Comparison of ENCODE assay signal across 20 cellular contexts in genomic region chr2:234588054-234588430, GRCh38.
DNase-seq lines count a peak whose midpoint lies in the region; ATAC-seq and TF ChIP-seq lines count a peak whose summit lies in the region.
"Had no signal": no experiment of that assay in that cellular context is flagged by ENCODE, and none has a peak within 500 bp of the region (broad histone marks: within the 10 kb centered on the region; RNA-seq: fewer than 3 reads in every experiment).

No MANE protein-coding gene starts in this region.

- DNase-seq in DMS79 (lab: John Stamatoyannopoulos, UW): peak; percentile 62
- DNase-seq in NCI-H2196 (lab: John Stamatoyannopoulos, UW; ENCODE audit: unreplicated experiment): peak; percentile 70
- DNase-seq in endodermal cell: no peak
- no peak for DNase-seq in neural crest cell (ENCODE audit: low read depth, low spot score)
- no peak for DNase-seq in DMS53 (lab: John Stamatoyannopoulos, UW)
- DNase-seq in erythroblast (lab: John Stamatoyannopoulos, UW): no peak
- no peak for DNase-seq in immature natural killer cell
- DNase-seq: CD8-positive, alpha-beta memory T cell; GF-D8; Karpas-422; NCI-H1105; NCI-H1694; NCI-H446 treated with DMSO at 0.1 percent for 48 hours; NCI-H774; SK-N-SH had no signal

- H3K9ac ChIP-seq in endodermal cell (ENCODE audit: extremely low read depth, low read length, poor library complexity, severe bottlenecking): no peak overlapping the region
- H3K9ac ChIP-seq: BLaER1 treated with 17β-estradiol and CSF1 and Interleukin-3, amounts not matched to agents 10 nM and 100 nM; SK-N-SH had no signal

- H3K4me3 ChIP-seq in endodermal cell (ENCODE audit: low read length): no peak overlapping the region
- H3K4me3 ChIP-seq: BLaER1 treated with 17β-estradiol and CSF1 and Interleukin-3, amounts not matched to agents 10 nM and 100 nM; HAP-1 had no signal

- H3K4me1 Mint-ChIP-seq in endodermal cell: no peaks in the 10 kb centered on the region
- peaks cover 37% of the 10 kb centered on the region for H3K4me1 Mint-ChIP-seq in neural crest cell
- H3K4me1 Mint-ChIP-seq in immature natural killer cell: no peaks in the 10 kb centered on the region
- H3K4me1 Mint-ChIP-seq: CD8-positive, alpha-beta memory T cell had no signal

- no peak for TF ChIP-seq CTCF in endodermal cell (conservative IDR thresholded peaks at IDR 0.05)
- TF ChIP-seq CTCF in neural crest cell (conservative IDR thresholded peaks at IDR 0.05): no peak

- peak overlapping the region; percentile 55 for H3K27ac ChIP-seq in endodermal cell (ENCODE audit: low read depth, low read length)
- H3K27ac ChIP-seq: BLaER1 treated with 17β-estradiol and CSF1 and Interleukin-3, amounts not matched to agents 10 nM and 100 nM had no signal

- no peaks in the 10 kb centered on the region for H3K9me3 Mint-ChIP-seq in endodermal cell
- H3K9me3 Mint-ChIP-seq in neural crest cell: peaks cover 2% of the 10 kb centered on the region
- H3K9me3 Mint-ChIP-seq in immature natural killer cell: no peaks in the 10 kb centered on the region
- H3K9me3 Mint-ChIP-seq: CD8-positive, alpha-beta memory T cell had no signal

- H3K4me3 Mint-ChIP-seq in endodermal cell (no peak overlapping the region), neural crest cell (no peak overlapping the region), immature natural killer cell (no peak overlapping the region)
- H3K4me3 Mint-ChIP-seq: CD8-positive, alpha-beta memory T cell had no signal

- TF ChIP-seq POLR2A in erythroblast (IDR thresholded peaks at IDR 0.05; ENCODE audit: low read length): no peak

- no peaks in the 10 kb centered on the region for H3K9me3 ChIP-seq in endodermal cell (ENCODE audit: control insufficient read depth, low read length)
- H3K9me3 ChIP-seq: BLaER1 treated with 17β-estradiol and CSF1 and Interleukin-3, amounts not matched to agents 10 nM and 100 nM; HAP-1; SK-N-SH had no signal

- H3K4me1 ChIP-seq in endodermal cell (ENCODE audit: control insufficient read depth, insufficient read depth, low read length): no peaks in the 10 kb centered on the region

- H3K36me3 ChIP-seq in endodermal cell (ENCODE audit: control insufficient read depth, insufficient read depth, low read length): no peaks in the 10 kb centered on the region
- H3K36me3 ChIP-seq: BLaER1 treated with 17β-estradiol and CSF1 and Interleukin-3, amounts not matched to agents 10 nM and 100 nM; HAP-1 had no signal

- 89 to 94% methylated on average over 4 of the region's 4 CpGs for WGBS in endodermal cell (ENCODE audit: insufficient coverage in 1 of 2, insufficient read length in 1 of 2), 2 experiments

- H3K27ac Mint-ChIP-seq in endodermal cell (no peak overlapping the region), neural crest cell (ENCODE audit: unreplicated experiment) (peak overlapping the region; percentile 23), immature natural killer cell (no peak overlapping the region)
- H3K27ac Mint-ChIP-seq: CD8-positive, alpha-beta memory T cell had no signal

- H3K27me3 Mint-ChIP-seq in endodermal cell (ENCODE audit: insufficient read depth) (no peaks in the 10 kb centered on the region), neural crest cell (ENCODE audit: low read depth) (no peaks in the 10 kb centered on the region), immature natural killer cell (ENCODE audit: low read depth in 3 of 3) (peaks cover 0 to 14% (median 7%) of the 10 kb centered on the region in 3 donors)

- H3K36me3 Mint-ChIP-seq in endodermal cell (ENCODE audit: low read depth): no peaks in the 10 kb centered on the region
- no peaks in the 10 kb centered on the region for H3K36me3 Mint-ChIP-seq in neural crest cell (ENCODE audit: low read depth)
- peaks cover 0 to 3% (median 0%) of the 10 kb centered on the region in 3 donors for H3K36me3 Mint-ChIP-seq in immature natural killer cell
- H3K36me3 Mint-ChIP-seq: CD8-positive, alpha-beta memory T cell had no signal

- no peaks in the 10 kb centered on the region for H3K27me3 ChIP-seq in endodermal cell (ENCODE audit: control insufficient read depth, insufficient read depth, low read length, poor library complexity, severe bottlenecking)
- H3K27me3 ChIP-seq: BLaER1 treated with 17β-estradiol and CSF1 and Interleukin-3, amounts not matched to agents 10 nM and 100 nM had no signal

- ATAC-seq in GM21367 (IDR thresholded peaks at IDR 0.05; ENCODE audit: unreplicated experiment): no peak
- ATAC-seq: Panc1, Right ventricle myocardium inferior had no signal

Comparison
In these comparisons a context has a peak if more than half of its experiments do, and no peak if none do; other contexts are left out.
1. DNase-seq: peak in DMS79 (single experiment) and NCI-H2196 (single experiment); none in endodermal cell (single experiment), neural crest cell (single experiment), DMS53 (single experiment), erythroblast (0 of 2) and immature natural killer cell (0 of 3).